ENCODE assay signal across 1 cellular context in the genomic region with DNA sequence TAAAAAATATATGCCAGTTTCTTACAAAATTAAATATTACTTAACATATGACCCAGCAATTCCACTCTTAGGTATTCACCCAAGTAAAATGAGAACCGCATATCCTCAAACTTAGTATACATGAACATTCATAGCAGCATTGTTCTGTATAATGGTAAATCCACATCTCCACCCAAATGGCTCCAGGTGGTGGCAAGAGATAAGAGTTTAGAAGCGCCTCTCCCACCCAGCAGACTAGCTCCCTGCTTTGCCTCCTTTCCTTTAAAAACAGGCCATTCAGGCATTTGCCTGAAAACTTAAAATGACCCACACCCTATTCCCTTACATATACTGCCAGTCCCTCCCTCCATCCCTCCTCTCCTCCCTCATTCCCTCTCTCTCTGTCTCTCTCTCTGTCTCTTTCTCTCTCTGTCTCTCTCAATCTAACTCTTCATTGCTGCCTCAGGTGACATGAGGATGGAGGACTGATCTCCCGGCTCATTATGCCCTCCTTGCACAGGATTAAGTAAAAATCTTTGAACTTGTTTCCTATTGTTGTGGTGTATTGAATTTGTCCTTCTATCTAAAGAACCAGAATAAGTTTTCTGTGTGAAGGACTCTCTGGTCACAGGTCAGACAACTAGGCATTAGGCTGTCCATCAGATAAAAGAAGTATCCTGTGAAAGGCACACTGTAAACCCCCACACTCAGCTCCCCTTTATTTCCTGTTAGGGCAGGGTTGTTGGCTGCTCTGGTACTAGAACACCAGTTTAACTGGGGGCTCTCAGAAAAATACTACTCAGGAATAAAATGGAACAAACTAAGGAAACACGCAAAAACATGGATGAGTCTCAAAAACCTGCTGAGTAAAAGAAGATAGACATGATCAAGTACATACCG.
TF ChIP-seq lines count a peak whose summit lies in the region.

No MANE protein-coding gene starts in this region.

TF ChIP-seq in K562, 482 proteins besides CTCF, POLR2A, EP300 and RAD21 (continued from another document):
- TF ChIP-seq TRIM25 (IDR thresholded peaks at IDR 0.05; ENCODE audit: borderline replicate concordance) (no peak), GABPA (tag; conservative IDR thresholded peaks at IDR 0.05; ENCODE audit: low read depth) (no peak), NONO (IDR thresholded peaks at IDR 0.05; ENCODE audit: low read depth in 2 of 2, low read length in 1 of 2) (peak in 1 of 2 experiments; percentile 63; a peak in 1 of 4 replicates), NFE2L1 (tag; IDR thresholded peaks at IDR 0.05; ENCODE audit: borderline replicate concordance, low read depth) (no peak), MAZ (CRISPR knock-in tag; conservative IDR thresholded peaks at IDR 0.05 in 1 of 2, IDR thresholded peaks at IDR 0.05 in 1 of 2) (peak in 1 of 2 experiments; percentile 23; a peak in 1 of 4 replicates), HOXB6 (CRISPR knock-in tag; IDR thresholded peaks at IDR 0.05; ENCODE audit: borderline replicate concordance) (no peak), HMGN3 (IDR thresholded peaks at IDR 0.05; ENCODE audit: borderline replicate concordance, extremely low read depth, insufficient read length, low read depth, low read length) (no peak), ZNF280B (CRISPR knock-in tag; IDR thresholded peaks at IDR 0.05) (no peak), FOXP4 (CRISPR knock-in tag; IDR thresholded peaks at IDR 0.05; ENCODE audit: borderline replicate concordance) (no peak), ZNF212 (CRISPR knock-in tag; IDR thresholded peaks at IDR 0.05) (no peak), EGR1 (conservative IDR thresholded peaks at IDR 0.05) (no peak; the same call in 1 of the 2 replicates), KLF10 (CRISPR knock-in tag; IDR thresholded peaks at IDR 0.05) (no peak), ZNF140 (CRISPR knock-in tag; IDR thresholded peaks at IDR 0.05) (no peak), ZC3H4 (CRISPR knock-in tag; IDR thresholded peaks at IDR 0.05; ENCODE audit: borderline replicate concordance) (no peak), ZBTB17 (CRISPR knock-in tag; IDR thresholded peaks at IDR 0.05) (no peak), EHMT2 (IDR thresholded peaks at IDR 0.05) (peak; percentile 82; the same call in 1 of the 2 replicates), ARNT (IDR thresholded peaks at IDR 0.05) (peak in 1 of 2 experiments; percentile 92; a peak in 2 of 4 replicates), SMARCB1 (IDR thresholded peaks at IDR 0.05; ENCODE audit: insufficient read length, low read depth) (peak; percentile 77), ADNP (tag; IDR thresholded peaks at IDR 0.05) (peak; percentile 55; the same call in 1 of the 2 replicates), BCL6 (CRISPR knock-in tag; IDR thresholded peaks at IDR 0.05) (no peak), ZNF79 (CRISPR knock-in tag; IDR thresholded peaks at IDR 0.05; ENCODE audit: low read depth) (no peak)
- TF ChIP-seq, protein P1, sequence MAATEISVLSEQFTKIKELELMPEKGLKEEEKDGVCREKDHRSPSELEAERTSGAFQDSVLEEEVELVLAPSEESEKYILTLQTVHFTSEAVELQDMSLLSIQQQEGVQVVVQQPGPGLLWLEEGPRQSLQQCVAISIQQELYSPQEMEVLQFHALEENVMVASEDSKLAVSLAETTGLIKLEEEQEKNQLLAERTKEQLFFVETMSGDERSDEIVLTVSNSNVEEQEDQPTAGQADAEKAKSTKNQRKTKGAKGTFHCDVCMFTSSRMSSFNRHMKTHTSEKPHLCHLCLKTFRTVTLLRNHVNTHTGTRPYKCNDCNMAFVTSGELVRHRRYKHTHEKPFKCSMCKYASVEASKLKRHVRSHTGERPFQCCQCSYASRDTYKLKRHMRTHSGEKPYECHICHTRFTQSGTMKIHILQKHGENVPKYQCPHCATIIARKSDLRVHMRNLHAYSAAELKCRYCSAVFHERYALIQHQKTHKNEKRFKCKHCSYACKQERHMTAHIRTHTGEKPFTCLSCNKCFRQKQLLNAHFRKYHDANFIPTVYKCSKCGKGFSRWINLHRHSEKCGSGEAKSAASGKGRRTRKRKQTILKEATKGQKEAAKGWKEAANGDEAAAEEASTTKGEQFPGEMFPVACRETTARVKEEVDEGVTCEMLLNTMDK (IDR thresholded peaks at IDR 0.05; ENCODE audit: borderline replicate concordance, insufficient read depth, low read depth, low read length, poor library complexity, severe bottlenecking), result no peak
